In genomic region chr14:92259613-92260357, GRCh38 we compare ENCODE assay signal across 8 cellular contexts.
DNase-seq lines count a peak whose midpoint lies in the region; ATAC-seq and TF ChIP-seq lines count a peak whose summit lies in the region.

No MANE protein-coding gene starts in this region.

- TF ChIP-seq CTCF in lower lobe of right lung (IDR thresholded peaks at IDR 0.05) (no peak), lower leg skin (IDR thresholded peaks at IDR 0.05) (no peak), A673 (conservative IDR thresholded peaks at IDR 0.05; ENCODE audit: low read depth, low read length) (no peak)

- intact Hi-C loops in lower lobe of right lung (cut with DNase I): no loop called here
- intact Hi-C loops in lower leg skin (cut with DNase I; ENCODE audit: low total_unique reads): no loop called here
- intact Hi-C loops in A673 (cut with micrococcal nuclease; ENCODE audit: unreplicated experiment): no loop called here

- 76 to 78% methylated on average over 6 of the region's 6 CpGs for WGBS in lower leg skin, 2 donors

- TF ChIP-seq POLR2A in lower leg skin (IDR thresholded peaks at IDR 0.05): no peak

- H3K27me3 ChIP-seq in lower lobe of right lung (ENCODE audit: low read depth) (peaks cover 12% of the 10 kb centered on the region), A673 (replicated peaks; ENCODE audit: insufficient read depth, low read depth, low read length, poor library complexity) (peaks cover 21% of the 10 kb centered on the region)

- DNase-seq in lower lobe of right lung: no peak
- no peak for DNase-seq in HCEC 1CT
- no peak for DNase-seq in lower leg skin (ENCODE audit: low spot score in 2 of 2)
- DNase-seq in A673 (ENCODE audit: low spot score): no peak
- no peak for DNase-seq in DMS 273 treated with DMSO at 0.1 percent for 48 hours (lab: John Stamatoyannopoulos, UW)

- CTCF ChIA-PET in A673 (lab: Charles Lee): no interaction called here

- no TSS peak for BruUV-seq in A673 (replicated peaks; lab: Mats Ljungman, UMichigan)

- H3K36me3 ChIP-seq in lower lobe of right lung (no peaks in the 10 kb centered on the region), A673 (ENCODE audit: insufficient read depth, low read length, poor library complexity, severe bottlenecking) (no peaks in the 10 kb centered on the region)

- peaks cover 7% of the 10 kb centered on the region for H3K4me1 ChIP-seq in lower lobe of right lung
- H3K4me1 ChIP-seq in A673 (ENCODE audit: insufficient read depth, low read length, poor library complexity, severe bottlenecking): no peaks in the 10 kb centered on the region

- H3K9me3 ChIP-seq in lower lobe of right lung (no peaks in the 10 kb centered on the region), A673 (ENCODE audit: low read depth, low read length, poor library complexity, severe bottlenecking) (no peaks in the 10 kb centered on the region)

- ATAC-seq in GM18858 (IDR thresholded peaks at IDR 0.05; ENCODE audit: unreplicated experiment): peak; percentile 72
- peak; percentile 79 for ATAC-seq in GM21723 (IDR thresholded peaks at IDR 0.05; ENCODE audit: unreplicated experiment)
- ATAC-seq in HG03460 (IDR thresholded peaks at IDR 0.05; ENCODE audit: unreplicated experiment): peak; percentile 73
- peak; percentile 44 to 76 for ATAC-seq in lower lobe of right lung

- H3K4me3 ChIP-seq in lower lobe of right lung: no peak overlapping the region
- no peak overlapping the region for H3K4me3 ChIP-seq in lower leg skin (ENCODE audit: low read depth, poor library complexity, severe bottlenecking)
- H3K4me3 ChIP-seq in A673 (ENCODE audit: low read depth, low read length, poor library complexity, severe bottlenecking): no peak overlapping the region

- POLR2A ChIA-PET in A673 (lab: Charles Lee; ENCODE audit: low non-redundant PET): no interaction called here

- H3K27ac ChIP-seq in lower lobe of right lung (no peak overlapping the region), A673 (ENCODE audit: low read depth, low read length, poor library complexity, severe bottlenecking) (no peak overlapping the region)
